8 cellular contexts compared by ENCODE assay signal in genomic region chr16:75471723-75472634, GRCh38. TPM values are rescaled to one million over a fixed set of nuclear protein-coding genes. Genes with fewer than 3 reads are reported as not detected.
DNase-seq lines count a peak whose midpoint lies in the region; ATAC-seq and TF ChIP-seq lines count a peak whose summit lies in the region.

No MANE protein-coding gene starts in this region.

- POLR2A ChIA-PET in AG04450 (lab: Yijun Ruan, JAX) = no interaction called here

- no peak overlapping the region for H3K4me3 Mint-ChIP-seq in type B pancreatic cell

- peak overlapping the region; percentile 28 for H3K27ac Mint-ChIP-seq in type B pancreatic cell

- no peak overlapping the region for H3K4me3 ChIP-seq in AG04450 (ENCODE audit: low read depth, low read length)
- no peak overlapping the region for H3K4me3 ChIP-seq in GM12864 (ENCODE audit: low read depth, low read length)
- H3K4me3 ChIP-seq in epithelial cell of proximal tubule (ENCODE audit: low read depth, low read length) = no peak overlapping the region

- no peaks in the 10 kb centered on the region for H3K27me3 ChIP-seq in AG04450 (ENCODE audit: control insufficient read depth, insufficient read depth, low read length)

- CTCF ChIA-PET in AG04450 (lab: Charles Lee) = interaction anchor here (0.6 to 5.5 kb wide), 34 partner anchors 8 to 295 kb away, joined by 3 to 53 read pairs (median 4); partner anchors contain the start of genes ADAT1, CFDP1, CHST6 and TMEM231

- H3K27ac ChIP-seq in AG04450 (ENCODE audit: low read depth, low read length) = no peak overlapping the region
- no peak overlapping the region for H3K27ac ChIP-seq in VCaP

- DNase-seq in AG04450 (ENCODE audit: low read depth, low spot score) (peak; percentile 24), GM12864 (ENCODE audit: low read depth) (no peak), NCI-H1417 (lab: John Stamatoyannopoulos, UW) (peak; percentile 43 to 76 (median 59)), epithelial cell of proximal tubule (ENCODE audit: low read depth) (no peak), midbrain (lab: John Stamatoyannopoulos, UW) (peak; percentile 83), type B pancreatic cell (ENCODE audit: extremely low spot score, unreplicated experiment) (no peak)

- peak; percentile 78 for TF ChIP-seq CTCF in AG04450 (IDR thresholded peaks at IDR 0.05; ENCODE audit: low read depth, low read length)
- TF ChIP-seq CTCF in GM12864 (IDR thresholded peaks at IDR 0.05; ENCODE audit: low read depth, low read length, missing control alignments) = peak; percentile 81
- peak; percentile 79 for TF ChIP-seq CTCF in VCaP (conservative IDR thresholded peaks at IDR 0.05)
- peak; percentile 78 for TF ChIP-seq CTCF in epithelial cell of proximal tubule (conservative IDR thresholded peaks at IDR 0.05; ENCODE audit: low read depth, low read length)
- peak; percentile 80 for TF ChIP-seq CTCF in type B pancreatic cell (conservative IDR thresholded peaks at IDR 0.05)

- H3K9me3 ChIP-seq in AG04450 (ENCODE audit: control insufficient read depth, insufficient read depth, low read length) = no peaks in the 10 kb centered on the region

- peak; percentile 63 for ATAC-seq in HG02623 (IDR thresholded peaks at IDR 0.05; ENCODE audit: unreplicated experiment)

- peaks cover 6% of the 10 kb centered on the region for H3K4me1 Mint-ChIP-seq in type B pancreatic cell (ENCODE audit: unreplicated experiment)

- no peaks in the 10 kb centered on the region for H3K27me3 Mint-ChIP-seq in type B pancreatic cell

- H3K36me3 Mint-ChIP-seq in type B pancreatic cell = no peaks in the 10 kb centered on the region

- no peaks in the 10 kb centered on the region for H3K9me3 Mint-ChIP-seq in type B pancreatic cell

RNA-seq across cellular contexts. Expression of gene TMEM170A, which starts 7.5 kb away (rescaled TPM):
- 8.0 and 13.3 TPM in 2 replicates for polyA plus RNA-seq in AG04450 (2011; rRNA removed)
- polyA minus RNA-seq in AG04450 (2011; rRNA and poly(A)+ RNA removed) = 10.9 and 13.9 TPM in 2 replicates
- total RNA-seq in epithelial cell of proximal tubule (17.1 and 28.8 TPM in 2 replicates), type B pancreatic cell (ENCODE audit: low replicate concordance) (37.9 and 46.4 TPM in 2 replicates)

RNA-seq across cellular contexts. Expression of gene CHST6, which starts 23.3 kb away (rescaled TPM):
- 0.07 and 0.12 TPM in 2 replicates for polyA plus RNA-seq in AG04450 (2011; rRNA removed)
- 0.18 and 0.30 TPM in 2 replicates for polyA minus RNA-seq in AG04450 (2011; rRNA and poly(A)+ RNA removed)
- total RNA-seq in epithelial cell of proximal tubule = 2.2 and 3.0 TPM in 2 replicates
- 1.8 and 6.0 TPM in 2 replicates for total RNA-seq in type B pancreatic cell (ENCODE audit: low replicate concordance)

RNA-seq across cellular contexts. Expression of gene CFDP1, which starts 38.7 kb away (rescaled TPM):
- 64.0 and 81.6 TPM in 2 replicates for polyA plus RNA-seq in AG04450 (2011; rRNA removed)
- polyA minus RNA-seq in AG04450 (2011; rRNA and poly(A)+ RNA removed) = 22.3 and 32.0 TPM in 2 replicates
- total RNA-seq in epithelial cell of proximal tubule (52.2 and 117 TPM in 2 replicates), type B pancreatic cell (ENCODE audit: low replicate concordance) (62.5 and 84.9 TPM in 2 replicates)

Comparison
In these comparisons a context has a peak if more than half of its experiments do, and no peak if none do; other contexts are left out.
1. DNase-seq: peak in AG04450 (single experiment), NCI-H1417 (3 of 3) and midbrain (single experiment); none in GM12864 (single experiment), epithelial cell of proximal tubule (single experiment) and type B pancreatic cell (single experiment).
2. Peak in every context shown above with its lines, with median percentiles within 50 percentile points of each other: CTCF ChIP-seq.